Comparison of ENCODE assay signal across 12 cellular contexts in genomic region chr4:879730-880079, GRCh38. TPM values are rescaled to one million over a fixed set of nuclear protein-coding genes. Genes with fewer than 3 reads are reported as not detected.
DNase-seq lines count a peak whose midpoint lies in the region; ATAC-seq lines count a peak whose summit lies in the region.
"Had no signal": no experiment of that assay in that cellular context is flagged by ENCODE, and none has a peak within 500 bp of the region (broad histone marks: within the 10 kb centered on the region; RNA-seq: fewer than 3 reads in every experiment).

No MANE protein-coding gene starts in this region.

- DNase-seq in activated T-cell treated with anti-CD3 and anti-CD28 coated beads for 48 hours (ENCODE audit: low read depth) (peak; percentile 61), kidney tubule cell (ENCODE audit: low spot score) (peak; percentile 84), Right ventricle myocardium inferior (ENCODE audit: missing footprints) (no peak), mucosa of gallbladder (ENCODE audit: low spot score) (no peak)
- peak; percentile 30 to 44 for DNase-seq in stimulated activated CD8-positive, alpha-beta memory T cell treated with anti-CD3 and anti-CD28 coated beads, Interleukin-2, amount 100 ng/mL, for 48 hours (ENCODE audit: low read depth in 2 of 2)
- no peak for DNase-seq in NK-92 treated with Interleukin-12 subunit alpha and Interleukin-12 subunit beta, amount 100 ng/mL, for 24 hours (lab: John Stamatoyannopoulos, UW)
- DNase-seq: IMR-90; NCI-H69; stimulated activated naive B cell treated with anti-CD40 and anti-IgM and Interleukin-4, amounts not matched to agents 10 μg/mL and 1 μg/mL and 100 μg/mL, for 72 hours had no signal

- no peak for ATAC-seq in Right ventricle myocardium inferior
- no peak for ATAC-seq in HG03439 (IDR thresholded peaks at IDR 0.05; ENCODE audit: unreplicated experiment)

- no peaks in the 10 kb centered on the region for H3K9me3 ChIP-seq in KOPT-K1 (ENCODE audit: insufficient read depth, low read length, poor library complexity, severe bottlenecking)

- peaks cover 85% of the 10 kb centered on the region for H3K36me3 ChIP-seq in KOPT-K1 (ENCODE audit: insufficient read depth, low read length)

- intact Hi-C loops in Right ventricle myocardium inferior (cut with DNase I): no loop called here

- H3K27ac ChIP-seq in KOPT-K1 (ENCODE audit: low read depth, low read length, poor library complexity, severe bottlenecking): peak overlapping the region; percentile 61
- H3K27ac ChIP-seq: cardiac muscle cell had no signal

RNA-seq across cellular contexts. Expression of gene GAK, which starts 52.4 kb away (rescaled TPM):
- total RNA-seq in Right ventricle myocardium inferior (29.3 TPM), mucosa of gallbladder (151 TPM)

RNA-seq across cellular contexts. Expression of gene TMEM175, which starts 52.6 kb away (rescaled TPM):
- total RNA-seq in Right ventricle myocardium inferior (17.4 TPM), mucosa of gallbladder (48.8 TPM)

RNA-seq across cellular contexts. Expression of gene CPLX1, which starts 53.8 kb away (rescaled TPM):
- total RNA-seq in Right ventricle myocardium inferior (3.1 TPM), mucosa of gallbladder (3.3 TPM)
- total RNA-seq: IMR-90 had no signal

Comparison
In these comparisons a context has a peak if more than half of its experiments do, and no peak if none do; other contexts are left out.
1. DNase-seq: peak in activated T-cell treated with anti-CD3 and anti-CD28 coated beads for 48 hours (single experiment), kidney tubule cell (single experiment) and stimulated activated CD8-positive, alpha-beta memory T cell treated with anti-CD3 and anti-CD28 coated beads, Interleukin-2, amount 100 ng/mL, for 48 hours (2 of 2); none in Right ventricle myocardium inferior (single experiment), mucosa of gallbladder (single experiment) and NK-92 treated with Interleukin-12 subunit alpha and Interleukin-12 subunit beta, amount 100 ng/mL, for 24 hours (single experiment).